8 cellular contexts compared by ENCODE assay signal in the genomic region with DNA sequence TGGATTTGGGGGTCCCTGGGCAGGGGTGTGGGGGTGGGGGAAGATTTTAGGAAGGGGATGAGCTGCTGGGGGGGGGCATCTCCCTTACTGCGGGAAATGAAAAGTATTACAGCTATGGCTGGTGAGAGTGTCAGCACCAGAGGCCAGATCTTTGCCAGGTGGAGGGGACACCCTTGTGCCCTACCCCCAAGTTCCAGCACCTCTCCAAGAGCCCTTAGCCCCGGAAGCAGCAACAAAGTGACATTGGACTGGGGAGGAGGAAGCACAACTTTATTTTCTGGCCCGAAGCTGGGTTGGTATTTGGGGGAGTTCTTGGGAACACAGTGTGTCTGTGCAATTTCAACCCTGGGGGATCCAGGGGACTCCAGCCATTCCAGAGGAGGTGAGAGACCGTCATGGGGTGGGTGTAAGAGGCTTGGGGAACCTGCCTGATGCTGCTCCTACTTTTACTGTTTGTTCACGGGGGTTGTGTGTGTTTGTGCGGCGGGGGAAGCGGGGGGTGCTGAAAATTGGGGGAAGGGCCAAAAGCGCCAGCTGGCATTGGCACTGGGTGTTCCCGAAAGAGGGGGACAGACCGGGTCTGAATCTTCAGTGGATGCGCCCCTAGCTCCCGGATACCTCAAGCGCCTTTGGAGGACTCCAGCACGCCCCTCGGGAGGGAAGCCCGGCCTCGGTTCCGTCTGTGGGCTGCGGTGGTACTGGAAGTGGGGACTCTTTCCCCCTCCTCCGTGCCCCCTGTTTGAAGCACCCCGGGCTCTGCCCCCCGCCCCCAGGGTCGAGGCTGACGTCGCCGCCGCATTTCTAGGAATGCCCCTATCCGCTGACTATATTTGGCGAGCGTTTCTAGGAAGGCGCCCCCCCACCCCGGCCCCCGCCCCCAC.
DNase-seq lines count a peak whose midpoint lies in the region; ATAC-seq and TF ChIP-seq lines count a peak whose summit lies in the region.

No MANE protein-coding gene starts in this region.

- H3K4me3 ChIP-seq in Karpas-422 (ENCODE audit: low read length) (peak overlapping the region; percentile 58), iPS-18c (ENCODE audit: insufficient read depth, low read depth, low read length) (peak overlapping the region; percentile 52)

- H3K27me3 ChIP-seq in Karpas-422 (ENCODE audit: low read length) = no peaks in the 10 kb centered on the region

- peak overlapping the region; percentile 78 for H3K4me3 Mint-ChIP-seq in stimulated activated naive CD8-positive, alpha-beta T cell treated with anti-CD3 and anti-CD28 coated beads, Interleukin-15, Interleukin-2, amounts not matched to agents 100 ng/mL and 50 ng/mL, for 24 hours

- H3K9me3 ChIP-seq in Karpas-422 (ENCODE audit: low read length) (no peaks in the 10 kb centered on the region), iPS-18c (ENCODE audit: control insufficient read depth, insufficient read depth, low read length) (peaks cover 2% of the 10 kb centered on the region)

- no peak for ATAC-seq in HG03571 (IDR thresholded peaks at IDR 0.05; ENCODE audit: unreplicated experiment)

- TF ChIP-seq CTCF in GM13976 (IDR thresholded peaks at IDR 0.05; ENCODE audit: borderline replicate concordance, control extremely low read depth, extremely low read depth, insufficient read depth, missing control alignments) = no peak

- no peaks in the 10 kb centered on the region for H3K9me3 Mint-ChIP-seq in stimulated activated naive CD8-positive, alpha-beta T cell treated with anti-CD3 and anti-CD28 coated beads, Interleukin-15, Interleukin-2, amounts not matched to agents 100 ng/mL and 50 ng/mL, for 24 hours

- peak; percentile 22 for DNase-seq in NCI-H1105 treated with DMSO at 0.1 percent for 48 hours (lab: John Stamatoyannopoulos, UW)
- DNase-seq in NCI-H1105 (lab: John Stamatoyannopoulos, UW) = no peak
- DNase-seq in Karpas-422 = peak; percentile 67
- no peak for DNase-seq in GM13976 (ENCODE audit: low spot score)

- peaks cover 28% of the 10 kb centered on the region for H3K27me3 Mint-ChIP-seq in stimulated activated naive CD8-positive, alpha-beta T cell treated with anti-CD3 and anti-CD28 coated beads, Interleukin-15, Interleukin-2, amounts not matched to agents 100 ng/mL and 50 ng/mL, for 24 hours

- no peaks in the 10 kb centered on the region for H3K36me3 Mint-ChIP-seq in stimulated activated naive CD8-positive, alpha-beta T cell treated with anti-CD3 and anti-CD28 coated beads, Interleukin-15, Interleukin-2, amounts not matched to agents 100 ng/mL and 50 ng/mL, for 24 hours (ENCODE audit: low read depth)

- in situ Hi-C loops in GM13976 (cut with MboI; ENCODE audit: low sequenced_read_pairs, unreplicated experiment) = loop anchor here (5.0 kb wide), 1 partner anchor 226 kb away; no protein-coding TSS in a partner anchor

- H3K36me3 ChIP-seq in Karpas-422 (ENCODE audit: insufficient read depth, low read length) = no peaks in the 10 kb centered on the region

- no peaks in the 10 kb centered on the region; the same call in 1 of the 2 replicates for H4K20me1 ChIP-seq in Karpas-422 (ENCODE audit: insufficient read depth, low read depth, low read length)

- H3K79me2 ChIP-seq in Karpas-422 (ENCODE audit: low read length) = peaks cover 34% of the 10 kb centered on the region

- H3K27ac ChIP-seq in Karpas-422 (ENCODE audit: low read length) = peak overlapping the region; percentile 62
- H3K27ac ChIP-seq in angular gyrus (ENCODE audit: low read depth, low read length) = peak overlapping the region; percentile 62

- peaks cover 15% of the 10 kb centered on the region for H3K4me1 Mint-ChIP-seq in stimulated activated naive CD8-positive, alpha-beta T cell treated with anti-CD3 and anti-CD28 coated beads, Interleukin-15, Interleukin-2, amounts not matched to agents 100 ng/mL and 50 ng/mL, for 24 hours (ENCODE audit: low read depth)

- no peaks in the 10 kb centered on the region for H3K9me2 ChIP-seq in Karpas-422 (replicated peaks; ENCODE audit: insufficient read depth, low read length)

- peak overlapping the region; percentile 62 for H3K9ac ChIP-seq in Karpas-422 (ENCODE audit: low read length)

- H3K4me1 ChIP-seq in Karpas-422 (ENCODE audit: low read length) = peaks cover 51% of the 10 kb centered on the region

- peak overlapping the region; percentile 72 for H3K4me2 ChIP-seq in Karpas-422 (ENCODE audit: low read depth, low read length, poor library complexity, severe bottlenecking)

- H2AFZ ChIP-seq in Karpas-422 (ENCODE audit: low read length) = no peak overlapping the region; the same call in 1 of the 2 replicates

- peak overlapping the region; percentile 52 for H3K27ac Mint-ChIP-seq in stimulated activated naive CD8-positive, alpha-beta T cell treated with anti-CD3 and anti-CD28 coated beads, Interleukin-15, Interleukin-2, amounts not matched to agents 100 ng/mL and 50 ng/mL, for 24 hours

Comparison
In these comparisons a context has a peak if more than half of its experiments do, and no peak if none do; other contexts are left out.
1. DNase-seq: peak in NCI-H1105 treated with DMSO at 0.1 percent for 48 hours (single experiment) and Karpas-422 (single experiment); none in NCI-H1105 (single experiment) and GM13976 (single experiment).